Comparison of ENCODE assay signal across 9 cellular contexts in genomic region chr16:67372664-67373063, GRCh38. TPM values are rescaled to one million over a fixed set of nuclear protein-coding genes. Genes with fewer than 3 reads are reported as not detected.
DNase-seq lines count a peak whose midpoint lies in the region; ATAC-seq, FAIRE-seq and TF ChIP-seq lines count a peak whose summit lies in the region.
"Had no signal": no experiment of that assay in that cellular context is flagged by ENCODE, and none has a peak within 500 bp of the region (broad histone marks: within the 10 kb centered on the region; RNA-seq: fewer than 3 reads in every experiment).

No MANE protein-coding gene starts in this region.

- no peaks in the 10 kb centered on the region for H3F3A ChIP-seq in SU-DHL-6 (ENCODE audit: insufficient read depth)

- H3K4me2 ChIP-seq in SU-DHL-6 (ENCODE audit: low read depth, low read length, poor library complexity, severe bottlenecking) = no peak overlapping the region

- in situ Hi-C loops in GM13976 (cut with MboI; ENCODE audit: low sequenced_read_pairs, unreplicated experiment) = no loop called here

- no peaks in the 10 kb centered on the region for H3K27me3 ChIP-seq in SU-DHL-6 (ENCODE audit: low read length)

- ATAC-seq in HG02852 (IDR thresholded peaks at IDR 0.05; ENCODE audit: unreplicated experiment) (no peak), HG02870 (IDR thresholded peaks at IDR 0.05; ENCODE audit: unreplicated experiment) (no peak), HG02938 (IDR thresholded peaks at IDR 0.05; ENCODE audit: unreplicated experiment) (no peak)
- ATAC-seq: effector memory CD8-positive, alpha-beta T cell had no signal

- no peaks in the 10 kb centered on the region for H3K9me2 ChIP-seq in SU-DHL-6 (replicated peaks; ENCODE audit: insufficient read depth, low read length)

- H3K36me3 ChIP-seq in SU-DHL-6 (ENCODE audit: low read length) (no peaks in the 10 kb centered on the region), kidney (ENCODE audit: control insufficient read depth in 1 of 2, insufficient read depth in 2 of 2, low read length in 2 of 2) (no peaks in the 10 kb centered on the region)

- no peaks in the 10 kb centered on the region for H3K79me2 ChIP-seq in SU-DHL-6 (ENCODE audit: insufficient read depth, low read length)

- no peak overlapping the region for H3K9ac ChIP-seq in SU-DHL-6 (ENCODE audit: low read length)
- no peak overlapping the region for H3K9ac ChIP-seq in kidney (ENCODE audit: low read length in 2 of 2)

- H3K4me3 ChIP-seq in SU-DHL-6 (ENCODE audit: insufficient read depth, low read length, poor library complexity, severe bottlenecking) (no peak overlapping the region), kidney (ENCODE audit: low read length in 2 of 2) (no peak overlapping the region)

- TF ChIP-seq CTCF in GM13976 (IDR thresholded peaks at IDR 0.05; ENCODE audit: borderline replicate concordance, control extremely low read depth, extremely low read depth, insufficient read depth, missing control alignments) (peak; percentile 7), SU-DHL-6 (IDR thresholded peaks at IDR 0.05; ENCODE audit: insufficient read depth, low read length, poor library complexity, severe bottlenecking) (peak; percentile 47), kidney (IDR thresholded peaks at IDR 0.05; ENCODE audit: borderline replicate concordance, extremely low read depth, insufficient read depth) (peak; percentile 39)

- DNase-seq in AG08395 (ENCODE audit: low spot score) = peak; percentile 51
- no peak for DNase-seq in GM13976 (ENCODE audit: low spot score)
- no peak for DNase-seq in kidney
- DNase-seq in GM19239 (ENCODE audit: insufficient read length, low spot score) = no peak
- DNase-seq: effector memory CD8-positive, alpha-beta T cell had no signal

- H4K20me1 ChIP-seq in SU-DHL-6 (ENCODE audit: low read depth, low read length) = no peaks in the 10 kb centered on the region

- H3K4me1 ChIP-seq in kidney (ENCODE audit: control insufficient read depth in 1 of 2, insufficient read depth in 1 of 2, low read depth in 1 of 2, low read length in 2 of 2) = no peaks in the 10 kb centered on the region

- H3K27ac ChIP-seq in SU-DHL-6 (ENCODE audit: low read depth, low read length) (no peak overlapping the region), kidney (ENCODE audit: low read depth in 2 of 2, low read length in 2 of 2) (no peak overlapping the region)

- no peak overlapping the region for H2AFZ ChIP-seq in SU-DHL-6 (ENCODE audit: low read depth, low read length, severe bottlenecking)

- intact Hi-C loops in kidney (cut with DNase I) = no loop called here

- FAIRE-seq in kidney (lab: Jason Lieb, UNC) (no peak), GM19239 (lab: Jason Lieb, UNC) (no peak)

- peaks cover 5% of the 10 kb centered on the region; the same call in 1 of the 2 replicates for H3K9me3 ChIP-seq in SU-DHL-6 (ENCODE audit: insufficient read depth, low read length)
- no peaks in the 10 kb centered on the region for H3K9me3 ChIP-seq in kidney (ENCODE audit: control insufficient read depth in 1 of 2, low read length in 2 of 2)

RNA-seq across cellular contexts. Expression of gene TPPP3, which starts 20.6 kb away (rescaled TPM):
- 8.2 TPM for total RNA-seq in kidney
- 108 TPM for polyA plus RNA-seq in kidney (ENCODE audit: insufficient read depth, low read depth, low replicate concordance)

RNA-seq across cellular contexts. Expression of gene ZDHHC1, which starts 43.6 kb away (rescaled TPM):
- 23.6 TPM for total RNA-seq in kidney
- 14.6 TPM for polyA plus RNA-seq in kidney (ENCODE audit: insufficient read depth, low read depth, low replicate concordance)

RNA-seq across cellular contexts. Expression of gene LRRC36, which starts 46.0 kb away (rescaled TPM):
- 2.6 TPM for total RNA-seq in kidney
- polyA plus RNA-seq in kidney (ENCODE audit: insufficient read depth, low read depth, low replicate concordance) = 3.1 TPM

RNA-seq across cellular contexts. Expression of gene KCTD19, which starts 46.1 kb away (rescaled TPM):
- total RNA-seq in kidney = 0.31 TPM
- not detected for polyA plus RNA-seq in kidney (ENCODE audit: insufficient read depth, low read depth, low replicate concordance)

RNA-seq across cellular contexts. Expression of gene HSD11B2, which starts 58.3 kb away (rescaled TPM):
- total RNA-seq in kidney = 139 TPM
- 1,022 TPM for polyA plus RNA-seq in kidney (ENCODE audit: insufficient read depth, low read depth, low replicate concordance)
